In genomic region chr12:67068204-67068731, GRCh38 we compare ENCODE assay signal across 8 cellular contexts.
A peak's percentile ranks its signal among the peaks of the same experiment; 100 is the strongest.
DNase-seq lines count a peak whose midpoint lies in the region; ATAC-seq, FAIRE-seq and TF ChIP-seq lines count a peak whose summit lies in the region.

No MANE protein-coding gene starts in this region.

- peaks cover 13% of the 10 kb centered on the region for H3K4me1 ChIP-seq in A549
- H3K4me1 ChIP-seq in H9 (ENCODE audit: insufficient read depth, low read length): no peaks in the 10 kb centered on the region; the same call in 1 of the 2 replicates
- peaks cover 18% of the 10 kb centered on the region for H3K4me1 ChIP-seq in left ventricle myocardium inferior
- peaks cover 3% of the 10 kb centered on the region for H3K4me1 ChIP-seq in skeletal muscle satellite cell (ENCODE audit: control insufficient read depth, insufficient read depth, low read length)

- H3K27me3 Mint-ChIP-seq in H9 (ENCODE audit: low read depth): peaks cover 31% of the 10 kb centered on the region

- peaks cover 23% of the 10 kb centered on the region in 2 experiments for H3K4me1 Mint-ChIP-seq in H9

- H3K23me2 ChIP-seq in H9 (ENCODE audit: insufficient read length, low read depth, low read length, poor library complexity, severe bottlenecking): peaks cover 10% of the 10 kb centered on the region

- no peak for TF ChIP-seq RAD21 in A549 (conservative IDR thresholded peaks at IDR 0.05 in 1 of 2, IDR thresholded peaks at IDR 0.05 in 1 of 2)

- ATAC-seq in A549 (peak; percentile 35 to 68), GM18505 (IDR thresholded peaks at IDR 0.05; ENCODE audit: unreplicated experiment) (no peak), GM19328 (IDR thresholded peaks at IDR 0.05; ENCODE audit: unreplicated experiment) (no peak)

- no peak overlapping the region for H3K18ac ChIP-seq in H9 (ENCODE audit: insufficient read length, low read depth, low read length)

- no peak overlapping the region for H3K9ac ChIP-seq in H9 (ENCODE audit: extremely low read depth, insufficient read length, low read length)
- H3K9ac ChIP-seq in skeletal muscle satellite cell (ENCODE audit: low read depth, low read length): no peak overlapping the region

- H3T11ph ChIP-seq in H9 (ENCODE audit: low read length): no peak overlapping the region

- no peaks in the 10 kb centered on the region for H3K36me3 ChIP-seq in left ventricle myocardium inferior
- no peaks in the 10 kb centered on the region for H3K36me3 ChIP-seq in skeletal muscle satellite cell (ENCODE audit: insufficient read depth, low read length)

- H3K36me3 Mint-ChIP-seq in H9 (ENCODE audit: insufficient read depth in 1 of 3, low read depth in 3 of 3): no peaks in the 10 kb centered on the region

- no peaks in the 10 kb centered on the region for H4K20me1 ChIP-seq in H9 (ENCODE audit: control insufficient read depth, insufficient read depth, insufficient read length)

- H3K27ac ChIP-seq in A549 (peak overlapping the region; percentile 89 to 91), H9 (ENCODE audit: insufficient read length, low read depth, low read length) (no peak overlapping the region), left ventricle myocardium inferior (replicated peaks) (no peak overlapping the region)

- H3K9me3 Mint-ChIP-seq in H9: no peaks in the 10 kb centered on the region; a peak in 2 of 5 replicates

- H3K4me2 ChIP-seq in A549 (peak overlapping the region; percentile 97), H9 (ENCODE audit: insufficient read depth, insufficient read length, low read length) (peak overlapping the region; percentile 92), skeletal muscle satellite cell (ENCODE audit: low read length) (peak overlapping the region; percentile 69)

- H3K4ac ChIP-seq in H9 (ENCODE audit: low read depth, low read length): no peak overlapping the region

- H4K8ac ChIP-seq in H9 (replicated peaks; ENCODE audit: insufficient read length, low read depth, low read length): no peak overlapping the region

- H3K27me3 ChIP-seq in H9 (ENCODE audit: insufficient read depth, low read length): no peaks in the 10 kb centered on the region; the same call in 1 of the 2 replicates
- H3K27me3 ChIP-seq in left ventricle myocardium inferior (ENCODE audit: low read depth): peaks cover 72% of the 10 kb centered on the region
- H3K27me3 ChIP-seq in skeletal muscle satellite cell (ENCODE audit: control insufficient read depth, insufficient read depth, low read length): peaks cover 53% of the 10 kb centered on the region

- FAIRE-seq in A549 (lab: Jason Lieb, UNC): no peak

- H2AFZ ChIP-seq in H9 (ENCODE audit: low read length): no peak overlapping the region

- no peak overlapping the region for H3K56ac ChIP-seq in H9 (ENCODE audit: insufficient read length, low read depth, low read length)

- no peak overlapping the region for H4K5ac ChIP-seq in H9 (ENCODE audit: insufficient read length, low read depth, low read length)

- TF ChIP-seq CTCF in A549 (IDR thresholded peaks at IDR 0.05) (peak; percentile 18; the same call in 1 of the 3 replicates), H9 (conservative IDR thresholded peaks at IDR 0.05) (peak; percentile 42; the same call in 2 of the 3 replicates), left ventricle myocardium inferior (IDR thresholded peaks at IDR 0.05; ENCODE audit: borderline replicate concordance) (no peak)

- no peak for TF ChIP-seq EP300 in A549 (IDR thresholded peaks at IDR 0.05)

- peak overlapping the region in 2 of 3 experiments; percentile 48 to 94; a peak in 3 of 7 replicates for H3K27ac Mint-ChIP-seq in H9

- 17% methylated on average over 17 of the region's 20 CpGs for WGBS in A549 (ENCODE audit: missing lambda C conversion rate)
- WGBS in H9 (ENCODE audit: extremely low coverage, insufficient read length, low lambda C conversion rate): no CpG with 5 or more reads among the region's 20 CpGs

- TF ChIP-seq POLR2A in A549 (IDR thresholded peaks at IDR 0.05; ENCODE audit: low read length) (no peak), GM18505 (IDR thresholded peaks at IDR 0.05; ENCODE audit: borderline replicate concordance, extremely low read depth, insufficient read depth, insufficient read length) (no peak)

- CTCF ChIA-PET in A549 (lab: Yijun Ruan, JAX): interaction anchor here (1.0 to 1.8 kb wide), 5 partner anchors 15 to 42 kb away, joined by 3 to 6 read pairs (median 4); no protein-coding TSS in a partner anchor

- peak overlapping the region; percentile 90 to 93 for H3K4me3 Mint-ChIP-seq in H9

- no peak overlapping the region for H2AK5ac ChIP-seq in H9 (ENCODE audit: insufficient read length, low read length)

- no peak overlapping the region for H3K23ac ChIP-seq in H9 (ENCODE audit: insufficient read length, low read depth, low read length)

- no peaks in the 10 kb centered on the region; the same call in 1 of the 2 replicates for H3K79me2 ChIP-seq in H9 (ENCODE audit: insufficient read depth, low read length)

- H4K91ac ChIP-seq in H9 (ENCODE audit: insufficient read length, low read depth, low read length): no peak overlapping the region

- H3K14ac ChIP-seq in H9 (ENCODE audit: insufficient read depth, low read length): no peak overlapping the region

- H2BK12ac ChIP-seq in H9 (ENCODE audit: insufficient read length, low read depth, low read length): no peak overlapping the region

- H2BK20ac ChIP-seq in H9 (ENCODE audit: low read depth, low read length, poor library complexity, severe bottlenecking): no peak overlapping the region

- no peak overlapping the region for H2BK5ac ChIP-seq in H9 (ENCODE audit: insufficient read length, low read length)

- POLR2A ChIA-PET in A549 (lab: Yijun Ruan, JAX): interaction anchor here (0.6 to 2.0 kb wide), 2 partner anchors 200 to 743 kb away, joined by 3 to 14 read pairs; partner anchors contain the start of gene CAND1

- H3K9me3 ChIP-seq in A549: no peaks in the 10 kb centered on the region
- no peaks in the 10 kb centered on the region for H3K9me3 ChIP-seq in H9 (ENCODE audit: control insufficient read depth, low read depth, low read length)
- no peaks in the 10 kb centered on the region for H3K9me3 ChIP-seq in left ventricle myocardium inferior (replicated peaks)
- no peaks in the 10 kb centered on the region for H3K9me3 ChIP-seq in skeletal muscle satellite cell (replicated peaks; ENCODE audit: low read length)

- no peak overlapping the region for H2BK15ac ChIP-seq in H9 (ENCODE audit: low read depth, low read length)

- DNase-seq in A549 (ENCODE audit: low read depth in 1 of 2, low spot score in 1 of 2): peak in 1 of 2 experiments; percentile 29
- DNase-seq in H9: peak; percentile 71
- peak; percentile 55 for DNase-seq in activated CD8-positive, alpha-beta memory T cell treated with anti-CD3 and anti-CD28 coated beads, Interleukin-2, amount 50 U/mL, for 48 hours
- DNase-seq in left ventricle myocardium inferior: no peak
- DNase-seq in C1 segment of cervical spinal cord (lab: John Stamatoyannopoulos, UW): no peak

- intact Hi-C loops in left ventricle myocardium inferior (cut with micrococcal nuclease): no loop called here

- no peak overlapping the region for H2BK120ac ChIP-seq in H9 (ENCODE audit: low read depth, low read length, poor library complexity, severe bottlenecking)

- H3K4me3 ChIP-seq in A549 (peak overlapping the region; percentile 75), left ventricle myocardium inferior (peak overlapping the region; percentile 72), skeletal muscle satellite cell (ENCODE audit: low read length) (peak overlapping the region; percentile 71)

- H3K79me1 ChIP-seq in H9 (ENCODE audit: insufficient read depth, low read depth, low read length, poor library complexity, severe bottlenecking): no peaks in the 10 kb centered on the region

TF ChIP-seq in A549, 52 proteins besides CTCF, POLR2A, EP300 and RAD21:
- TF ChIP-seq JUN (IDR thresholded peaks at IDR 0.05) (no peak), MAFK (IDR thresholded peaks at IDR 0.05; ENCODE audit: partially characterized antibody) (no peak), HMGXB4 (CRISPR knock-in tag; IDR thresholded peaks at IDR 0.05; ENCODE audit: borderline replicate concordance) (no peak), EHF (CRISPR knock-in tag; IDR thresholded peaks at IDR 0.05) (no peak), MAZ (IDR thresholded peaks at IDR 0.05; ENCODE audit: borderline replicate concordance, low read depth, low read length) (no peak), SREBF2 (IDR thresholded peaks at IDR 0.05) (no peak), RFX5 (IDR thresholded peaks at IDR 0.05) (no peak), HEYL (CRISPR knock-in tag; IDR thresholded peaks at IDR 0.05) (no peak), FOXS1 (CRISPR knock-in tag; IDR thresholded peaks at IDR 0.05) (no peak), NPAS2 (CRISPR knock-in tag; IDR thresholded peaks at IDR 0.05; ENCODE audit: borderline replicate concordance) (no peak), JUNB (IDR thresholded peaks at IDR 0.05) (no peak), MAX (IDR thresholded peaks at IDR 0.05) (no peak), HOXA7 (CRISPR knock-in tag; IDR thresholded peaks at IDR 0.05) (no peak)

Comparison
In these comparisons a context has a peak if more than half of its experiments do, and no peak if none do; other contexts are left out.
1. ATAC-seq: peak in A549 (2 of 2); none in GM18505 (single experiment) and GM19328 (single experiment).
2. DNase-seq: peak in H9 (single experiment) and activated CD8-positive, alpha-beta memory T cell treated with anti-CD3 and anti-CD28 coated beads, Interleukin-2, amount 50 U/mL, for 48 hours (single experiment); none in left ventricle myocardium inferior (single experiment) and C1 segment of cervical spinal cord (0 of 14).
3. H3K27ac ChIP-seq: peak in A549 (2 of 2); none in H9 (single experiment) and left ventricle myocardium inferior (single experiment).
4. Peak in every context shown above with its lines, with median percentiles within 50 percentile points of each other: H3K4me2 ChIP-seq and H3K4me3 ChIP-seq.